ENCODE assay signal across 31 cellular contexts in genomic region chr10:19634163-19634562, GRCh38.
"Had no signal": no experiment of that assay in that cellular context is flagged by ENCODE, and none has a peak within 500 bp of the region (broad histone marks: within the 10 kb centered on the region; RNA-seq: fewer than 3 reads in every experiment).

No MANE protein-coding gene starts in this region.

- H3K9me3 ChIP-seq: psoas muscle, spleen, suprapubic skin, testis, tibial nerve, upper lobe of right lung, uterus had no signal

- H3K27me3 ChIP-seq: spleen, suprapubic skin, testis, tibial nerve, upper lobe of right lung, uterus had no signal

- H3K36me3 ChIP-seq: spleen, suprapubic skin, tibial nerve, upper lobe of right lung, uterus had no signal

- H3K9me3 Mint-ChIP-seq: natural killer cell treated with Interleukin-12 subunit alpha and Interleukin-12 subunit beta and Interleukin-15 and Interleukin-18, amount 100 ng/mL, for 72 hours; nephron progenitor cell; stimulated activated memory B cell treated with anti-CD40 and anti-IgM and Interleukin-4, amounts not matched to agents 10 μg/mL and 1 μg/mL and 100 μg/mL, for 72 hours; stimulated activated naive CD8-positive, alpha-beta T cell treated with anti-CD3 and anti-CD28 coated beads, Interleukin-15, amount 100 ng/mL, for 72 hours; type B pancreatic cell had no signal

- H3K4me2 ChIP-seq: smooth muscle cell had no signal

- H3K4me3 ChIP-seq: psoas muscle, skin epidermis, smooth muscle cell, spleen, suprapubic skin, testis, tibial nerve, upper lobe of right lung, uterus had no signal

- H3K36me3 Mint-ChIP-seq: naive B cell; naive thymus-derived CD8-positive, alpha-beta T cell; natural killer cell treated with Interleukin-12 subunit alpha and Interleukin-12 subunit beta and Interleukin-15 and Interleukin-18, amount 100 ng/mL, for 72 hours; stimulated activated memory B cell treated with anti-CD40 and anti-IgM and Interleukin-4, amounts not matched to agents 10 μg/mL and 1 μg/mL and 100 μg/mL, for 72 hours; type B pancreatic cell had no signal

- H3K4me1 ChIP-seq: parathyroid adenoma, suprapubic skin, uterus had no signal

- H3K9ac ChIP-seq: parathyroid adenoma had no signal

- ATAC-seq: naive thymus-derived CD8-positive, alpha-beta T cell; natural killer cell treated with Interleukin-12 subunit alpha and Interleukin-12 subunit beta and Interleukin-15 and Interleukin-18, amount 100 ng/mL, for 72 hours; psoas muscle; right cardiac atrium; sciatic nerve; stimulated activated memory B cell treated with anti-CD40 and anti-IgM and Interleukin-4, amounts not matched to agents 10 μg/mL and 1 μg/mL and 100 μg/mL, for 72 hours; stimulated activated naive CD8-positive, alpha-beta T cell treated with anti-CD3 and anti-CD28 coated beads, Interleukin-15, amount 100 ng/mL, for 72 hours; stimulated activated naive CD8-positive, alpha-beta T cell treated with anti-CD3 and anti-CD28 coated beads, Interleukin-15, Interleukin-2, amounts not matched to agents 100 U/mL and 50 U/mL, for 24 hours; upper lobe of right lung had no signal

- H3K4me1 Mint-ChIP-seq: stimulated activated memory B cell treated with anti-CD40 and anti-IgM and Interleukin-4, amounts not matched to agents 10 μg/mL and 1 μg/mL and 100 μg/mL, for 72 hours; stimulated activated naive CD8-positive, alpha-beta T cell treated with anti-CD3 and anti-CD28 coated beads, Interleukin-15, amount 100 ng/mL, for 72 hours had no signal

- H3K4me3 Mint-ChIP-seq: naive B cell; naive thymus-derived CD8-positive, alpha-beta T cell; natural killer cell treated with Interleukin-12 subunit alpha and Interleukin-12 subunit beta and Interleukin-15 and Interleukin-18, amount 100 ng/mL, for 72 hours; nephron progenitor cell; neural crest cell; stimulated activated memory B cell treated with anti-CD40 and anti-IgM and Interleukin-4, amounts not matched to agents 10 μg/mL and 1 μg/mL and 100 μg/mL, for 72 hours; stimulated activated naive CD8-positive, alpha-beta T cell treated with anti-CD3 and anti-CD28 coated beads, Interleukin-15, amount 100 ng/mL, for 72 hours; type B pancreatic cell had no signal

- H3K79me2 ChIP-seq: parathyroid adenoma had no signal

- H3K27me3 Mint-ChIP-seq: naive B cell; naive thymus-derived CD8-positive, alpha-beta T cell; natural killer cell treated with Interleukin-12 subunit alpha and Interleukin-12 subunit beta and Interleukin-15 and Interleukin-18, amount 100 ng/mL, for 72 hours; progenitor cell of endocrine pancreas; stimulated activated memory B cell treated with anti-CD40 and anti-IgM and Interleukin-4, amounts not matched to agents 10 μg/mL and 1 μg/mL and 100 μg/mL, for 72 hours; stimulated activated naive CD8-positive, alpha-beta T cell treated with anti-CD3 and anti-CD28 coated beads, Interleukin-15, amount 100 ng/mL, for 72 hours; type B pancreatic cell had no signal

- H3K27ac ChIP-seq: parathyroid adenoma, psoas muscle, skin epidermis, spleen, suprapubic skin, testis, tibial nerve, upper lobe of right lung, uterus had no signal

- DNase-seq: naive B cell; naive thymus-derived CD8-positive, alpha-beta T cell; nephron progenitor cell; occipital lobe; posterior cingulate gyrus; psoas muscle; right cardiac atrium; spleen; stimulated activated CD4-positive, alpha-beta T cell treated with anti-CD3 and anti-CD28 coated beads, Interleukin-12 subunit alpha, Interleukin-12 subunit beta, amount 100 ng/mL, for 4 hours; stimulated activated CD4-positive, alpha-beta T cell treated with anti-CD3 and anti-CD28 coated beads, Interleukin-1b, Interleukin-23, amount 100 ng/mL, for 48 hours; stimulated activated CD4-positive, alpha-beta T cell treated with anti-CD3 and anti-CD28 coated beads, Interleukin-4, amount 100 ng/mL, for 1 hour; stimulated activated CD4-positive, alpha-beta T cell treated with anti-CD3 and anti-CD28 coated beads, Interleukin-4, amount 100 ng/mL, for 4 hours; stimulated activated CD8-positive, alpha-beta memory T cell treated with anti-CD3 and anti-CD28 coated beads, Interleukin-4, amount 100 ng/mL, for 48 hours; stimulated activated naive CD4-positive, alpha-beta T cell; stimulated activated naive CD8-positive, alpha-beta T cell treated with anti-CD3 and anti-CD28 coated beads, Interleukin-15, amount 100 ng/mL, for 72 hours; stimulated activated naive CD8-positive, alpha-beta T cell treated with anti-CD3 and anti-CD28 coated beads, Interleukin-15, Interleukin-2, amounts not matched to agents 100 U/mL and 50 U/mL, for 24 hours; substantia nigra; testis; upper lobe of right lung; uterus had no signal

- H3K27ac Mint-ChIP-seq: naive B cell; naive thymus-derived CD8-positive, alpha-beta T cell; natural killer cell treated with Interleukin-12 subunit alpha and Interleukin-12 subunit beta and Interleukin-15 and Interleukin-18, amount 100 ng/mL, for 72 hours; nephron progenitor cell; progenitor cell of endocrine pancreas; stimulated activated memory B cell treated with anti-CD40 and anti-IgM and Interleukin-4, amounts not matched to agents 10 μg/mL and 1 μg/mL and 100 μg/mL, for 72 hours; stimulated activated naive CD8-positive, alpha-beta T cell treated with anti-CD3 and anti-CD28 coated beads, Interleukin-15, amount 100 ng/mL, for 72 hours; type B pancreatic cell had no signal

- H2AFZ ChIP-seq: parathyroid adenoma had no signal
